In the genomic region with DNA sequence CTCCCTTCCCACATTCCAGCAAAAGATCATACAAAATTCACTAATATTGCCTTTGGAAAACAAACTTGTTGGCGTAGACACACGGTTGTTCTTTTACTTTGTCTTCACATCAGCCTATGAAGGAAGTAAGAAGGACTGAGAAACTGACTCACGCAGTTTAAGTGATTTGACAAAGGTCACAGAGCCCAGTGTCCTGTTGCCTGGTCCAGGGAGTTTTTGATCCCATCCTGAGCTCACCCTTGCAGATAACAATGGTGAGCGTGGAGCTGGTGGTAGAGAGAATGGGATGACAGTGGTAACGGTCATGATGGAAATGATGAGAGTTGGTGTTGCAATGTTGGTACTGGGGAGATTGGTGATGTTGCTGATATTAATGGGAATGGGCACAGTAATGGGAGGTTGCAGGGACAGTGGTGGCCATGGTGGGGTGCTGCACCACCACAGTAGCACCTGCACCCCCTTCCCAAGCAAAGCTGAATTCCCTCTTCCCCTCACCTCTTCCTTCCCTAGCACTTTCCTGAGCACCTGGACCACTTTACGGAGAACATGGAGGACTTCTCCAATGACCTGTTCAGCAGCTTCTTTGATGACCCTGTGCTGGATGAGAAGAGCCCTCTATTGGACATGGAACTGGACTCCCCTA, we compare ENCODE assay signal across 1 cellular context.
TF ChIP-seq lines count a peak whose summit lies in the region.

No MANE protein-coding gene starts in this region.

TF ChIP-seq in HepG2, 621 proteins besides CTCF, POLR2A, EP300 and RAD21:
- TF ChIP-seq STAG1 (CRISPR knock-in tag; IDR thresholded peaks at IDR 0.05) (0 out of 2 replicates have a peak, but pooled peaks have one; percentile 16), RFX3 (CRISPR knock-in tag; IDR thresholded peaks at IDR 0.05) (no peak)
TF ChIP-seq in HepG2: peak in this region for 1.
